Comparison of ENCODE assay signal across 2 cellular contexts in genomic region chr2:102797486-102797885, GRCh38.
TF ChIP-seq lines count a peak whose summit lies in the region.

No MANE protein-coding gene starts in this region.

TF ChIP-seq in K562, 482 proteins besides CTCF, POLR2A, EP300 and RAD21:
- TF ChIP-seq, protein P1, sequence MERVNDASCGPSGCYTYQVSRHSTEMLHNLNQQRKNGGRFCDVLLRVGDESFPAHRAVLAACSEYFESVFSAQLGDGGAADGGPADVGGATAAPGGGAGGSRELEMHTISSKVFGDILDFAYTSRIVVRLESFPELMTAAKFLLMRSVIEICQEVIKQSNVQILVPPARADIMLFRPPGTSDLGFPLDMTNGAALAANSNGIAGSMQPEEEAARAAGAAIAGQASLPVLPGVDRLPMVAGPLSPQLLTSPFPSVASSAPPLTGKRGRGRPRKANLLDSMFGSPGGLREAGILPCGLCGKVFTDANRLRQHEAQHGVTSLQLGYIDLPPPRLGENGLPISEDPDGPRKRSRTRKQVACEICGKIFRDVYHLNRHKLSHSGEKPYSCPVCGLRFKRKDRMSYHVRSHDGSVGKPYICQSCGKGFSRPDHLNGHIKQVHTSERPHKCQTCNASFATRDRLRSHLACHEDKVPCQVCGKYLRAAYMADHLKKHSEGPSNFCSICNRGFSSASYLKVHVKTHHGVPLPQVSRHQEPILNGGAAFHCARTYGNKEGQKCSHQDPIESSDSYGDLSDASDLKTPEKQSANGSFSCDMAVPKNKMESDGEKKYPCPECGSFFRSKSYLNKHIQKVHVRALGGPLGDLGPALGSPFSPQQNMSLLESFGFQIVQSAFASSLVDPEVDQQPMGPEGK (CRISPR knock-in tag; IDR thresholded peaks at IDR 0.05; ENCODE audit: borderline replicate concordance) = no peak

TF ChIP-seq in liver, 16 proteins besides CTCF, POLR2A, EP300 and RAD21 (continued from another document):
- TF ChIP-seq, protein P2, sequence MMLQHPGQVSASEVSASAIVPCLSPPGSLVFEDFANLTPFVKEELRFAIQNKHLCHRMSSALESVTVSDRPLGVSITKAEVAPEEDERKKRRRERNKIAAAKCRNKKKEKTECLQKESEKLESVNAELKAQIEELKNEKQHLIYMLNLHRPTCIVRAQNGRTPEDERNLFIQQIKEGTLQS (IDR thresholded peaks at IDR 0.05) = no peak
- TF ChIP-seq FOXA1 (IDR thresholded peaks at IDR 0.05) (peak; percentile 38), ZBTB33 (IDR thresholded peaks at IDR 0.05) (peak; percentile 71), HNF4G (IDR thresholded peaks at IDR 0.05) (no peak), RXRA (IDR thresholded peaks at IDR 0.05) (peak; percentile 75 to 89), GABPA (IDR thresholded peaks at IDR 0.05 in 1 of 2, conservative IDR thresholded peaks at IDR 0.05 in 1 of 2) (no peak)
- TF ChIP-seq, protein P3, sequence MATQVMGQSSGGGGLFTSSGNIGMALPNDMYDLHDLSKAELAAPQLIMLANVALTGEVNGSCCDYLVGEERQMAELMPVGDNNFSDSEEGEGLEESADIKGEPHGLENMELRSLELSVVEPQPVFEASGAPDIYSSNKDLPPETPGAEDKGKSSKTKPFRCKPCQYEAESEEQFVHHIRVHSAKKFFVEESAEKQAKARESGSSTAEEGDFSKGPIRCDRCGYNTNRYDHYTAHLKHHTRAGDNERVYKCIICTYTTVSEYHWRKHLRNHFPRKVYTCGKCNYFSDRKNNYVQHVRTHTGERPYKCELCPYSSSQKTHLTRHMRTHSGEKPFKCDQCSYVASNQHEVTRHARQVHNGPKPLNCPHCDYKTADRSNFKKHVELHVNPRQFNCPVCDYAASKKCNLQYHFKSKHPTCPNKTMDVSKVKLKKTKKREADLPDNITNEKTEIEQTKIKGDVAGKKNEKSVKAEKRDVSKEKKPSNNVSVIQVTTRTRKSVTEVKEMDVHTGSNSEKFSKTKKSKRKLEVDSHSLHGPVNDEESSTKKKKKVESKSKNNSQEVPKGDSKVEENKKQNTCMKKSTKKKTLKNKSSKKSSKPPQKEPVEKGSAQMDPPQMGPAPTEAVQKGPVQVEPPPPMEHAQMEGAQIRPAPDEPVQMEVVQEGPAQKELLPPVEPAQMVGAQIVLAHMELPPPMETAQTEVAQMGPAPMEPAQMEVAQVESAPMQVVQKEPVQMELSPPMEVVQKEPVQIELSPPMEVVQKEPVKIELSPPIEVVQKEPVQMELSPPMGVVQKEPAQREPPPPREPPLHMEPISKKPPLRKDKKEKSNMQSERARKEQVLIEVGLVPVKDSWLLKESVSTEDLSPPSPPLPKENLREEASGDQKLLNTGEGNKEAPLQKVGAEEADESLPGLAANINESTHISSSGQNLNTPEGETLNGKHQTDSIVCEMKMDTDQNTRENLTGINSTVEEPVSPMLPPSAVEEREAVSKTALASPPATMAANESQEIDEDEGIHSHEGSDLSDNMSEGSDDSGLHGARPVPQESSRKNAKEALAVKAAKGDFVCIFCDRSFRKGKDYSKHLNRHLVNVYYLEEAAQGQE (IDR thresholded peaks at IDR 0.05) = peak; percentile 60
